ENCODE assay signal across 8 cellular contexts in genomic region chr20:21099653-21100589, GRCh38. TPM values are rescaled to one million over a fixed set of nuclear protein-coding genes. Genes with fewer than 3 reads are reported as not detected.
DNase-seq lines count a peak whose midpoint lies in the region; ATAC-seq lines count a peak whose summit lies in the region.

No MANE protein-coding gene starts in this region.

- peak overlapping the region; percentile 85 to 99 (median 92) for H3K4me3 Mint-ChIP-seq in immature natural killer cell

- peaks cover 75% of the 10 kb centered on the region for H3K27me3 ChIP-seq in adipocyte (replicated peaks; ENCODE audit: control insufficient read depth, insufficient read depth, low read length)

- peak overlapping the region; percentile 80 for H3K4me3 ChIP-seq in adipocyte (ENCODE audit: low read length)

- H3K9ac ChIP-seq in adipocyte (ENCODE audit: low read length) = peak overlapping the region; percentile 51

- peaks cover 20% of the 10 kb centered on the region for H3K4me1 ChIP-seq in adipocyte (ENCODE audit: control insufficient read depth, insufficient read depth, low read length)

- H3K9me3 ChIP-seq in adipocyte (ENCODE audit: control insufficient read depth, low read length) = no peaks in the 10 kb centered on the region

- ATAC-seq in GM18502 (IDR thresholded peaks at IDR 0.05; ENCODE audit: poor library complexity, unreplicated experiment) (peak; percentile 36), HG02973 (IDR thresholded peaks at IDR 0.05; ENCODE audit: unreplicated experiment) (peak; percentile 36), GM18861 (IDR thresholded peaks at IDR 0.05; ENCODE audit: unreplicated experiment) (no peak)

- peak overlapping the region; percentile 51 to 96 (median 85) for H3K27ac Mint-ChIP-seq in immature natural killer cell

- peaks cover 0 to 9% (median under 1%) of the 10 kb centered on the region in 6 donors for H3K9me3 Mint-ChIP-seq in immature natural killer cell

- peaks cover 33 to 48% (median 46%) of the 10 kb centered on the region in 3 donors for H3K27me3 Mint-ChIP-seq in immature natural killer cell (ENCODE audit: low read depth in 3 of 3)

- H3K4me1 Mint-ChIP-seq in immature natural killer cell = peaks cover 35 to 48% of the 10 kb centered on the region in 2 donors

- H3K36me3 ChIP-seq in adipocyte (ENCODE audit: control insufficient read depth, insufficient read depth, low read length, severe bottlenecking) = no peaks in the 10 kb centered on the region

- DNase-seq in NOMO-1 treated with dmso at 0.1 percent for 144 hours (lab: John Stamatoyannopoulos, UW; ENCODE audit: unreplicated experiment) (peak; percentile 83), adipocyte (ENCODE audit: low read depth) (peak; percentile 1), immature natural killer cell (peak; percentile 35 to 54 (median 44)), NCI-H187 (lab: John Stamatoyannopoulos, UW) (no peak)
- peak; percentile 63 for DNase-seq in stimulated activated CD8-positive, alpha-beta memory T cell treated with anti-CD3 and anti-CD28 coated beads, Interleukin-4, amount 100 ng/mL, for 48 hours

- H3K36me3 Mint-ChIP-seq in immature natural killer cell = peaks cover 0 to 3% (median 0%) of the 10 kb centered on the region in 3 donors

RNA-seq across cellular contexts. Expression of gene LINC00237, which starts 6.2 kb away (rescaled TPM):
- polyA plus RNA-seq in immature natural killer cell = under 1 TPM in 1 of 3 donors, not detected in 2; 0.28 TPM

RNA-seq across cellular contexts. Expression of gene KIZ, which starts 26.0 kb away (rescaled TPM):
- 10 to 100 TPM; 14.2 to 20.7 (median 15.4) TPM for polyA plus RNA-seq in immature natural killer cell

Comparison
In these comparisons a context has a peak if more than half of its experiments do, and no peak if none do; other contexts are left out.
1. DNase-seq: peak in NOMO-1 treated with dmso at 0.1 percent for 144 hours (single experiment), adipocyte (single experiment), immature natural killer cell (3 of 3) and stimulated activated CD8-positive, alpha-beta memory T cell treated with anti-CD3 and anti-CD28 coated beads, Interleukin-4, amount 100 ng/mL, for 48 hours (single experiment); none in NCI-H187 (0 of 2).